ENCODE assay signal across 21 cellular contexts in genomic region chr2:241796209-241796608, GRCh38. TPM values are rescaled to one million over a fixed set of nuclear protein-coding genes. Genes with fewer than 3 reads are reported as not detected.
"Had no signal": no experiment of that assay in that cellular context is flagged by ENCODE, and none has a peak within 500 bp of the region (broad histone marks: within the 10 kb centered on the region; RNA-seq: fewer than 3 reads in every experiment).

No MANE protein-coding gene starts in this region.

- ATAC-seq: sciatic nerve, upper lobe of right lung had no signal

- H3K27me3 ChIP-seq: adrenal gland, ascending aorta, brain microvascular endothelial cell, upper lobe of right lung had no signal

- H3K27ac ChIP-seq: adrenal gland, ascending aorta, brain microvascular endothelial cell, esophagus muscularis mucosa, parathyroid adenoma, upper lobe of right lung had no signal

- H2AFZ ChIP-seq: parathyroid adenoma had no signal

- H3K4me3 ChIP-seq: adrenal gland, ascending aorta, esophagus muscularis mucosa, upper lobe of right lung had no signal

- DNase-seq: activated CD4-positive, alpha-beta T cell treated with anti-CD3 and anti-CD28 coated beads for 1 hour; activated CD4-positive, alpha-beta T cell treated with anti-CD3 and anti-CD28 coated beads, Interleukin-2, amount 50 U/mL, for 4 hours; activated gamma-delta T cell treated with Interleukin-2 at 50 U/mL for 16 hours; activated T-cell treated with anti-CD3 and anti-CD28 coated beads for 4 hours; brain microvascular endothelial cell; central memory CD4-positive, alpha-beta T cell; hypothalamus; nucleus accumbens; small intestine; stimulated activated CD4-positive, alpha-beta T cell treated with anti-CD3 and anti-CD28 coated beads, Interleukin-15, amount 100 ng/mL, for 24 hours; stimulated activated naive CD4-positive, alpha-beta T cell; T-helper 9 cell had no signal

- H3K9ac ChIP-seq: parathyroid adenoma had no signal

- H3K4me1 ChIP-seq: adrenal gland, esophagus muscularis mucosa, parathyroid adenoma, upper lobe of right lung had no signal

- H3K9me3 ChIP-seq: adrenal gland, ascending aorta, esophagus muscularis mucosa, upper lobe of right lung had no signal

- H3K79me2 ChIP-seq: parathyroid adenoma had no signal

- H3K36me3 ChIP-seq: adrenal gland, ascending aorta, brain microvascular endothelial cell, esophagus muscularis mucosa, upper lobe of right lung had no signal

RNA-seq across cellular contexts. Expression of gene NEU4, which starts 12.8 kb away (rescaled TPM):
- total RNA-seq: ascending aorta, sciatic nerve had no signal

RNA-seq across cellular contexts. Expression of gene GAL3ST2, which starts 19.6 kb away (rescaled TPM):
- total RNA-seq: ascending aorta; dermis microvascular lymphatic vessel endothelial cell; myocyte; sciatic nerve; T-helper 1 cell treated with Interleukin-12 subunit alpha and Interleukin-12 subunit beta and Interleukin-4 antibody, amounts not matched to agents 30 ng/mL and 1 ng/mL, for 36 hours; upper lobe of right lung had no signal
